ENCODE assay signal across 22 cellular contexts in genomic region chrX:150226223-150226965, GRCh38.
"Had no signal": no experiment of that assay in that cellular context is flagged by ENCODE, and none has a peak within 500 bp of the region (broad histone marks: within the 10 kb centered on the region; RNA-seq: fewer than 3 reads in every experiment).

No MANE protein-coding gene starts in this region.

- H3K27me3 ChIP-seq: neutrophil, pancreas, tibial artery had no signal

- H3K27ac ChIP-seq: left ventricle myocardium inferior, neutrophil, pancreas, psoas muscle, tibial artery had no signal

- H3K36me3 ChIP-seq: left ventricle myocardium inferior, neutrophil, pancreas, tibial artery had no signal

- DNase-seq: activated CD4-positive, alpha-beta T cell treated with anti-CD3 and anti-CD28 coated beads for 4 hours; activated CD4-positive, alpha-beta T cell treated with anti-CD3 and anti-CD28 coated beads, Interleukin-2, amount 50 U/mL, for 48 hours; activated CD4-positive, CD25-positive, alpha-beta regulatory T cell; activated effector memory CD4-positive, alpha-beta T cell treated with anti-CD3 and anti-CD28 coated beads, Interleukin-2, amount 50 U/mL, for 16 hours; activated naive CD4-positive, alpha-beta T cell treated with anti-CD3 and anti-CD28 coated beads, Interleukin-2, amount 10 ng/mL, durations not matched to agents 7 days and 5 days; activated T-cell treated with anti-CD3 and anti-CD28 coated beads for 4 hours; amygdala; cortex of kidney; effector CD4-positive, alpha-beta T cell; foreskin fibroblast; immature natural killer cell; kidney glomerular epithelial cell; left ventricle myocardium inferior; mammary epithelial cell; pancreas; psoas muscle; right cardiac atrium; stimulated activated CD4-positive, alpha-beta T cell treated with anti-CD3 and anti-CD28 coated beads, Interleukin-1b, Interleukin-23, amount 100 ng/mL, for 48 hours; stimulated activated naive CD8-positive, alpha-beta T cell treated with anti-CD3 and anti-CD28 coated beads, Interleukin-15, amount 100 ng/mL, for 72 hours; T1000; tibial artery had no signal

- H3K9me3 ChIP-seq: left ventricle myocardium inferior, neutrophil, pancreas, psoas muscle, tibial artery had no signal

- ATAC-seq: pancreas; psoas muscle; right cardiac atrium; stimulated activated naive CD8-positive, alpha-beta T cell treated with anti-CD3 and anti-CD28 coated beads, Interleukin-15, amount 100 ng/mL, for 72 hours had no signal

- H3K4me1 ChIP-seq: left ventricle myocardium inferior, pancreas, psoas muscle, tibial artery had no signal

- H3K4me3 ChIP-seq: left ventricle myocardium inferior, pancreas, psoas muscle, tibial artery had no signal
